ENCODE assay signal across 2 cellular contexts in genomic region chr2:14517731-14518130, GRCh38.
TF ChIP-seq lines count a peak whose summit lies in the region.

No MANE protein-coding gene starts in this region.

TF ChIP-seq in SK-N-SH, 30 proteins besides CTCF, POLR2A, EP300 and RAD21 (continued from another document):
- TF ChIP-seq PBX3 (IDR thresholded peaks at IDR 0.05) (no peak), MXI1 (IDR thresholded peaks at IDR 0.05; ENCODE audit: low read depth, low read length) (no peak), SMC3 (IDR thresholded peaks at IDR 0.05; ENCODE audit: low read depth, low read length) (no peak), GABPA (IDR thresholded peaks at IDR 0.05; ENCODE audit: low read depth) (no peak), YY1 (IDR thresholded peaks at IDR 0.05; ENCODE audit: low read depth) (no peak), TEAD4 (IDR thresholded peaks at IDR 0.05; ENCODE audit: borderline replicate concordance, insufficient read depth) (no peak), IRF3 (IDR thresholded peaks at IDR 0.05; ENCODE audit: low read depth, low read length) (no peak), NFIC (IDR thresholded peaks at IDR 0.05; ENCODE audit: borderline replicate concordance) (no peak), MAX (IDR thresholded peaks at IDR 0.05; ENCODE audit: low read depth) (no peak), FOXM1 (IDR thresholded peaks at IDR 0.05; ENCODE audit: low read depth) (no peak), FOSL2 (IDR thresholded peaks at IDR 0.05; ENCODE audit: borderline replicate concordance, low read depth) (no peak), TCF12 (IDR thresholded peaks at IDR 0.05) (no peak), USF2 (IDR thresholded peaks at IDR 0.05; ENCODE audit: borderline replicate concordance, low read depth, low read length) (no peak), POLR2AphosphoS5 (IDR thresholded peaks at IDR 0.05; ENCODE audit: low read depth, low read length) (no peak)

TF ChIP-seq in SK-N-SH treated with all-trans-retinoic acid at 6 μM for 48 hours, 23 proteins besides CTCF, POLR2A, EP300 and RAD21 (continued from another document):
- TF ChIP-seq TSHZ2 (CRISPR knock-in tag; IDR thresholded peaks at IDR 0.05) (no peak), GLIS3 (CRISPR knock-in tag; IDR thresholded peaks at IDR 0.05) (no peak), CSRNP3 (CRISPR knock-in tag; IDR thresholded peaks at IDR 0.05) (no peak), ISL1 (CRISPR knock-in tag; IDR thresholded peaks at IDR 0.05) (no peak)
TF ChIP-seq in SK-N-SH treated with all-trans-retinoic acid at 6 μM for 48 hours: peak in this region for 0.
